ENCODE assay signal across 9 cellular contexts in genomic region chr9:20508242-20508641, GRCh38.
DNase-seq lines count a peak whose midpoint lies in the region; ATAC-seq, FAIRE-seq and TF ChIP-seq lines count a peak whose summit lies in the region.
"Had no signal": no experiment of that assay in that cellular context is flagged by ENCODE, and none has a peak within 500 bp of the region (broad histone marks: within the 10 kb centered on the region; RNA-seq: fewer than 3 reads in every experiment).

No MANE protein-coding gene starts in this region.

- H3K4me1 ChIP-seq in mucosa of descending colon (ENCODE audit: low read depth) = peaks cover 18% of the 10 kb centered on the region

- H3K9me3 ChIP-seq in mucosa of descending colon = no peaks in the 10 kb centered on the region

- FAIRE-seq in endometrium (lab: Jason Lieb, UNC) = peak; percentile 55
- FAIRE-seq: RCC 7860 had no signal

- peak; percentile 67 for ATAC-seq in GM21390 (IDR thresholded peaks at IDR 0.05; ENCODE audit: unreplicated experiment)
- ATAC-seq in HG03565 (IDR thresholded peaks at IDR 0.05; ENCODE audit: unreplicated experiment) = peak; percentile 87
- no peak for ATAC-seq in mucosa of descending colon
- no peak for ATAC-seq in esophagus mucosa

- POLR2A ChIA-PET in RWPE1 (lab: Yijun Ruan, JAX; ENCODE audit: low non-redundant PET) = no interaction called here

- intact Hi-C loops in mucosa of descending colon (cut with DNase I, micrococcal nuclease) = no loop called here

- H3K36me3 ChIP-seq in mucosa of descending colon (ENCODE audit: low read depth) = no peaks in the 10 kb centered on the region

- H3K4me3 ChIP-seq in mucosa of descending colon = no peak overlapping the region

- TF ChIP-seq CTCF in GM10266 (IDR thresholded peaks at IDR 0.05; ENCODE audit: control insufficient read depth, insufficient read depth, low read depth, missing control alignments) = no peak
- TF ChIP-seq CTCF in RWPE1 (conservative IDR thresholded peaks at IDR 0.05; ENCODE audit: low read depth) = no peak
- TF ChIP-seq CTCF in mucosa of descending colon (IDR thresholded peaks at IDR 0.05) = no peak

- DNase-seq in GM10266 (ENCODE audit: extremely low spot score) (peak; percentile 24), NCI-H524 (lab: John Stamatoyannopoulos, UW) (no peak), RWPE1 (ENCODE audit: low spot score) (no peak), mucosa of descending colon (no peak)

- CTCF ChIA-PET in RWPE1 (lab: Yijun Ruan, JAX) = no interaction called here

- H3K27ac ChIP-seq in RWPE1 = no peak overlapping the region

Comparison
In these comparisons a context has a peak if more than half of its experiments do, and no peak if none do; other contexts are left out.
1. ATAC-seq: peak in GM21390 (single experiment) and HG03565 (single experiment); none in mucosa of descending colon (single experiment) and esophagus mucosa (single experiment).